In the genomic region with DNA sequence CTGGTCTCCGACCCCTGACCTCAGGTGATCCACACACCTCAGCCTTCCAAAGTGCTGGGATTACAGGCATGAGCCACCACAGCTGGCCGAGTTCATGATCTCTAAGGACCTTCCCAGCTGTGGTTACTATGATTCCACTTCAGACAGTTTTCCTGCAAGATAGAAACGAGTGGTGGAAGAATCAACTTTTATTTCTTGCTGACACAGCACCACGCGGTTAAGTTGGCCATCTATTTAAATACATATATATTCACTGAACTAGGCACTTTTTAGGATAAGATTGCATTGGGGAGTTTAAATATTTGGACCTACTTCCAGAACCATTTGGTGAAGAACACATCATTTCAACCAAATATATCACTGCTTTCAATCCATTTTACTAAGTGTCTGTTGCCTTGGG, we compare ENCODE assay signal across 8 cellular contexts.
"Had no signal": no experiment of that assay in that cellular context is flagged by ENCODE, and none has a peak within 500 bp of the region (broad histone marks: within the 10 kb centered on the region; RNA-seq: fewer than 3 reads in every experiment).

No MANE protein-coding gene starts in this region.

- H3K27ac ChIP-seq: HL-60, KMS-11 had no signal

- H3K9ac ChIP-seq: KMS-11 had no signal

- H3K27ac Mint-ChIP-seq: IgD-negative memory B cell had no signal

- FAIRE-seq: HTR-8/SVneo had no signal

- H3K4me3 Mint-ChIP-seq: IgD-negative memory B cell had no signal

- H3K4me2 ChIP-seq: KMS-11 had no signal

- DNase-seq: Karpas-422, Kasumi-1, KBM-7, KG1 had no signal

- H3K4me1 Mint-ChIP-seq: IgD-negative memory B cell had no signal
